13 cellular contexts compared by ENCODE assay signal in genomic region chr17:74752415-74752814, GRCh38. TPM values are rescaled to one million over a fixed set of nuclear protein-coding genes. Genes with fewer than 3 reads are reported as not detected.
DNase-seq lines count a peak whose midpoint lies in the region; ATAC-seq, FAIRE-seq and TF ChIP-seq lines count a peak whose summit lies in the region.
"Had no signal": no experiment of that assay in that cellular context is flagged by ENCODE, and none has a peak within 500 bp of the region (broad histone marks: within the 10 kb centered on the region; RNA-seq: fewer than 3 reads in every experiment).

No MANE protein-coding gene starts in this region.

- no peak overlapping the region for H3K14ac ChIP-seq in IMR-90 (replicated peaks; ENCODE audit: low read depth, low read length)

- H3K4me3 ChIP-seq in IMR-90 (ENCODE audit: insufficient read depth, low read depth, low read length) (no peak overlapping the region), astrocyte (ENCODE audit: insufficient read depth, low read depth, low read length) (no peak overlapping the region), A673 (ENCODE audit: low read depth, low read length, poor library complexity, severe bottlenecking) (no peak overlapping the region)
- H3K4me3 ChIP-seq: left ventricle myocardium inferior had no signal

- H3K4me2 ChIP-seq in IMR-90 (ENCODE audit: low read depth, low read length) (no peak overlapping the region), astrocyte (ENCODE audit: low read length) (no peak overlapping the region)

- FAIRE-seq in astrocyte (lab: Jason Lieb, UNC) = no peak

- H2AK5ac ChIP-seq in IMR-90 (ENCODE audit: low read depth, low read length) = no peak overlapping the region

- dilution Hi-C loops in IMR-90 (cut with HindIII; ENCODE audit: low sequenced_read_pairs, unreplicated experiment) = no loop called here

- H3K27me3 ChIP-seq in IMR-90 (ENCODE audit: control insufficient read depth, insufficient read depth, low read length) = no peaks in the 10 kb centered on the region
- no peaks in the 10 kb centered on the region for H3K27me3 ChIP-seq in astrocyte (ENCODE audit: insufficient read depth, low read length)
- H3K27me3 ChIP-seq in A673 (replicated peaks; ENCODE audit: insufficient read depth, low read depth, low read length, poor library complexity) = no peaks in the 10 kb centered on the region

- no peak overlapping the region for H2BK15ac ChIP-seq in IMR-90 (ENCODE audit: low read depth, low read length)

- H3K79me2 ChIP-seq in astrocyte (ENCODE audit: insufficient read depth, low read length) = peaks cover 35% of the 10 kb centered on the region

- CTCF ChIA-PET in IMR-90 (lab: Yijun Ruan, JAX) (interaction anchor here (0.6 kb wide), 1 partner anchor 569 kb away, joined by 3 read pairs; no protein-coding TSS in a partner anchor), A673 (lab: Charles Lee) (no interaction called here)

- no peaks in the 10 kb centered on the region for H3K27me3 Mint-ChIP-seq in CD14-positive monocyte (ENCODE audit: low read depth in 3 of 3)
- no peaks in the 10 kb centered on the region for H3K27me3 Mint-ChIP-seq in astrocyte (ENCODE audit: low read depth, unreplicated experiment)
- peaks cover 10% of the 10 kb centered on the region for H3K27me3 Mint-ChIP-seq in nephron (ENCODE audit: low read depth)
- H3K27me3 Mint-ChIP-seq: B cell had no signal

- TF ChIP-seq POLR2A in IMR-90 (IDR thresholded peaks at IDR 0.05; ENCODE audit: low read depth, low read length) = no peak

- H4K20me1 ChIP-seq in IMR-90 (ENCODE audit: insufficient read depth, low read length) (peaks cover 4% of the 10 kb centered on the region; the same call in 1 of the 2 replicates), astrocyte (ENCODE audit: insufficient read depth, low read length) (peaks cover 42% of the 10 kb centered on the region)

- peaks cover 6 to 22% of the 10 kb centered on the region in 2 experiments for H3K79me1 ChIP-seq in IMR-90 (ENCODE audit: low read depth in 1 of 2, low read length in 2 of 2)

- no peak overlapping the region for H3K56ac ChIP-seq in IMR-90 (ENCODE audit: extremely low read depth, insufficient read depth, low read length)

- no peak for TF ChIP-seq CTCF in CD14-positive monocyte (IDR thresholded peaks at IDR 0.05)
- no peak for TF ChIP-seq CTCF in IMR-90 (conservative IDR thresholded peaks at IDR 0.05; ENCODE audit: low read depth, low read length)
- TF ChIP-seq CTCF in astrocyte (IDR thresholded peaks at IDR 0.05; ENCODE audit: insufficient read depth, low read depth, low read length) = no peak
- no peak for TF ChIP-seq CTCF in nephron (IDR thresholded peaks at IDR 0.05; ENCODE audit: unreplicated experiment in 3 of 3)
- no peak for TF ChIP-seq CTCF in A673 (conservative IDR thresholded peaks at IDR 0.05; ENCODE audit: low read depth, low read length)

- DNase-seq in CD14-positive monocyte (ENCODE audit: low spot score) (no peak), IMR-90 (no peak), astrocyte (ENCODE audit: low read depth) (no peak), NCI-H2196 treated with DMSO at 0.1 percent for 48 hours (lab: John Stamatoyannopoulos, UW; ENCODE audit: unreplicated experiment) (no peak), NCI-H524 (lab: John Stamatoyannopoulos, UW) (no peak), A673 (ENCODE audit: low spot score) (no peak)
- DNase-seq: activated CD8-positive, alpha-beta memory T cell treated with anti-CD3 and anti-CD28 coated beads for 24 hours; left ventricle myocardium inferior; occipital lobe had no signal

- no peak overlapping the region for H4K8ac ChIP-seq in IMR-90 (ENCODE audit: low read depth in 2 of 2, low read length in 2 of 2)

- H3K27ac Mint-ChIP-seq in CD14-positive monocyte = peak overlapping the region in 2 of 7 donors; percentile 22 to 77
- no peak overlapping the region for H3K27ac Mint-ChIP-seq in astrocyte (ENCODE audit: unreplicated experiment)
- H3K27ac Mint-ChIP-seq in nephron = peak overlapping the region in 2 of 3 experiments; percentile 19 to 68
- H3K27ac Mint-ChIP-seq: B cell had no signal

- H3K4ac ChIP-seq in IMR-90 (ENCODE audit: low read depth, low read length) = no peak overlapping the region

- no peak overlapping the region for H2BK120ac ChIP-seq in IMR-90 (ENCODE audit: low read depth, low read length)

- POLR2A ChIA-PET in IMR-90 (lab: Charles Lee; ENCODE audit: unreplicated experiment) (no interaction called here), A673 (lab: Charles Lee; ENCODE audit: low non-redundant PET) (no interaction called here)

- no peak overlapping the region for H3K23ac ChIP-seq in IMR-90 (ENCODE audit: low read depth, low read length)

- H3K4me1 Mint-ChIP-seq in CD14-positive monocyte (peaks cover 71% of the 10 kb centered on the region), astrocyte (ENCODE audit: low read depth, unreplicated experiment) (peaks cover 13% of the 10 kb centered on the region), nephron (peaks cover 43% of the 10 kb centered on the region)

- H3K36me3 ChIP-seq in IMR-90 (ENCODE audit: control insufficient read depth, insufficient read depth, low read length) (no peaks in the 10 kb centered on the region), astrocyte (ENCODE audit: insufficient read depth, low read length) (no peaks in the 10 kb centered on the region), A673 (ENCODE audit: insufficient read depth, low read length, poor library complexity, severe bottlenecking) (no peaks in the 10 kb centered on the region)
- H3K36me3 ChIP-seq: left ventricle myocardium inferior had no signal

- H3K9ac ChIP-seq in IMR-90 (ENCODE audit: low read depth, low read length) = no peak overlapping the region
- H3K9ac ChIP-seq in astrocyte (ENCODE audit: low read length) = no peak overlapping the region

- H3K18ac ChIP-seq in IMR-90 (ENCODE audit: low read depth, low read length) = no peak overlapping the region

- no peak for TF ChIP-seq RAD21 in IMR-90 (IDR thresholded peaks at IDR 0.05; ENCODE audit: low read length)

- H3K4me3 Mint-ChIP-seq in CD14-positive monocyte = peak overlapping the region; percentile 49 to 100
- peak overlapping the region; percentile 66 for H3K4me3 Mint-ChIP-seq in astrocyte (ENCODE audit: unreplicated experiment)
- H3K4me3 Mint-ChIP-seq in nephron = peak overlapping the region; percentile 50 to 78 (median 71)

- H2AFZ ChIP-seq in IMR-90 (replicated peaks; ENCODE audit: low read length, poor library complexity) = no peak overlapping the region
- no peak overlapping the region for H2AFZ ChIP-seq in astrocyte (ENCODE audit: low read depth, low read length)

- H2AK9ac ChIP-seq in IMR-90 (replicated peaks; ENCODE audit: low read depth, low read length, poor library complexity) = no peak overlapping the region

- H4K91ac ChIP-seq in IMR-90 (ENCODE audit: insufficient read depth, low read depth, low read length) = no peak overlapping the region

- BruUV-seq in IMR-90 (replicated peaks; lab: Mats Ljungman, UMichigan) = no TSS peak
- no TSS peak for BruUV-seq in A673 (replicated peaks; lab: Mats Ljungman, UMichigan)

- ATAC-seq in IMR-90 (ENCODE audit: low read depth) = no peak
- no peak for ATAC-seq in GM19395 (IDR thresholded peaks at IDR 0.05; ENCODE audit: unreplicated experiment)

- no CpG with 5 or more reads among the region's 9 CpGs for WGBS in IMR-90 (ENCODE audit: extremely low coverage in 2 of 2, insufficient read length in 1 of 2), 2 experiments

- H3K27ac ChIP-seq in IMR-90 (ENCODE audit: insufficient read depth, low read length) = no peak overlapping the region
- no peak overlapping the region for H3K27ac ChIP-seq in astrocyte (ENCODE audit: low read depth, low read length)
- no peak overlapping the region for H3K27ac ChIP-seq in A673 (ENCODE audit: low read depth, low read length, poor library complexity, severe bottlenecking)

- H4K5ac ChIP-seq in IMR-90 (ENCODE audit: low read depth, low read length) = no peak overlapping the region

- no peaks in the 10 kb centered on the region for H3K9me3 ChIP-seq in IMR-90 (ENCODE audit: control insufficient read depth, insufficient read depth, low read length)
- H3K9me3 ChIP-seq in astrocyte (ENCODE audit: insufficient read depth, low read depth, low read length) = no peaks in the 10 kb centered on the region
- no peaks in the 10 kb centered on the region for H3K9me3 ChIP-seq in A673 (ENCODE audit: low read depth, low read length, poor library complexity, severe bottlenecking)
- H3K9me3 ChIP-seq: left ventricle myocardium inferior had no signal

- peaks cover 3% of the 10 kb centered on the region for H3K9me1 ChIP-seq in IMR-90 (ENCODE audit: insufficient read depth, low read length)

- H3K36me3 Mint-ChIP-seq in CD14-positive monocyte (peaks cover 31 to 41% of the 10 kb centered on the region in 2 donors), astrocyte (ENCODE audit: low read depth, unreplicated experiment) (peaks cover 5% of the 10 kb centered on the region), nephron (ENCODE audit: low read depth) (peaks cover 9% of the 10 kb centered on the region)

- H2BK20ac ChIP-seq in IMR-90 (ENCODE audit: low read depth, low read length) = no peak overlapping the region

- in situ Hi-C loops in IMR-90 (cut with MboI; ENCODE audit: low sequenced_read_pairs) = no loop called here

- H3K4me1 ChIP-seq in IMR-90 (ENCODE audit: control insufficient read depth, insufficient read depth, low read length) (peaks cover 8% of the 10 kb centered on the region; the same call in 1 of the 2 replicates), astrocyte (ENCODE audit: insufficient read depth, low read length) (peaks cover 12% of the 10 kb centered on the region), A673 (ENCODE audit: insufficient read depth, low read length, poor library complexity, severe bottlenecking) (peaks cover 12% of the 10 kb centered on the region)

- H2BK5ac ChIP-seq in IMR-90 (ENCODE audit: low read depth, low read length, poor library complexity, severe bottlenecking) = no peak overlapping the region

- intact Hi-C loops in CD14-positive monocyte (cut with micrococcal nuclease) (no loop called here), IMR-90 (cut with micrococcal nuclease) (no loop called here), A673 (cut with micrococcal nuclease; ENCODE audit: unreplicated experiment) (no loop called here)

- H3K9me3 Mint-ChIP-seq in CD14-positive monocyte (peaks cover 0 to 2% (median 0%) of the 10 kb centered on the region in 7 donors), astrocyte (ENCODE audit: unreplicated experiment) (no peaks in the 10 kb centered on the region), nephron (no peaks in the 10 kb centered on the region)

RNA-seq across cellular contexts. Expression of gene NHERF1, which starts 4.0 kb away (rescaled TPM):
- polyA plus RNA-seq in CD14-positive monocyte (100 to 1,000 TPM; 131 to 149 TPM), IMR-90 (2012; rRNA removed) (11.8 and 14.5 TPM in 2 replicates)
- total RNA-seq in IMR-90 (2012; rRNA removed) (3.3 and 3.8 TPM in 2 replicates), astrocyte (27.9 and 36.3 TPM in 2 replicates), A673 (2021) (33.8 and 47.9 TPM in 2 replicates)
- 12.1 and 16.9 TPM in 2 replicates for polyA plus RNA-seq in IMR-90 (2012; cell fraction: cytosol; rRNA removed)
- 8.0 and 9.1 TPM in 2 replicates for polyA plus RNA-seq in IMR-90 (2012; cell fraction: nucleus; rRNA removed; ENCODE audit: low replicate concordance)

RNA-seq across cellular contexts. Expression of gene RAB37, which starts 15.4 kb away (rescaled TPM):
- polyA plus RNA-seq in CD14-positive monocyte (10 to 100 TPM; 26.8 to 40.9 TPM), IMR-90 (2012; rRNA removed) (0.19 TPM in 1 of 2 replicates, not detected in the other)
- total RNA-seq in IMR-90 (2012; rRNA removed) (not detected in 2 replicates), astrocyte (0.77 TPM in 1 of 2 replicates, not detected in the other), A673 (2021) (not detected in 2 replicates)
- polyA plus RNA-seq in IMR-90 (2012; cell fraction: cytosol; rRNA removed) = 0.09 and 0.10 TPM in 2 replicates
- polyA plus RNA-seq in IMR-90 (2012; cell fraction: nucleus; rRNA removed; ENCODE audit: low replicate concordance) = 0.12 and 0.16 TPM in 2 replicates

RNA-seq across cellular contexts. Expression of gene NAT9, which starts 23.7 kb away (rescaled TPM):
- 1 to 10 TPM; 7.1 to 7.8 TPM for polyA plus RNA-seq in CD14-positive monocyte
- 25.8 and 48.9 TPM in 2 replicates for total RNA-seq in IMR-90 (2012; rRNA removed)
- 60.7 and 62.0 TPM in 2 replicates for polyA plus RNA-seq in IMR-90 (2012; rRNA removed)
- polyA plus RNA-seq in IMR-90 (2012; cell fraction: cytosol; rRNA removed) = 37.4 and 41.6 TPM in 2 replicates
- polyA plus RNA-seq in IMR-90 (2012; cell fraction: nucleus; rRNA removed; ENCODE audit: low replicate concordance) = 399 and 532 TPM in 2 replicates
- total RNA-seq in astrocyte = 58.4 and 61.8 TPM in 2 replicates
- total RNA-seq in A673 (2021) = 55.6 and 60.6 TPM in 2 replicates

RNA-seq across cellular contexts. Expression of gene CD300LF, which starts 39.7 kb away (rescaled TPM):
- polyA plus RNA-seq in CD14-positive monocyte (100 to 1,000 TPM; 112 to 175 TPM), IMR-90 (2012; rRNA removed) (not detected in 2 replicates)
- total RNA-seq in IMR-90 (2012; rRNA removed) (not detected in 2 replicates), astrocyte (not detected in 2 replicates), A673 (2021) (not detected in 2 replicates)
- polyA plus RNA-seq in IMR-90 (2012; cell fraction: cytosol; rRNA removed) = not detected in 2 replicates
- polyA plus RNA-seq in IMR-90 (2012; cell fraction: nucleus; rRNA removed; ENCODE audit: low replicate concordance) = not detected in 2 replicates
- total RNA-seq: LHCN-M2 had no signal
